ENCODE assay signal across 18 cellular contexts in genomic region chr4:75189976-75190375, GRCh38.
"Had no signal": no experiment of that assay in that cellular context is flagged by ENCODE, and none has a peak within 500 bp of the region (broad histone marks: within the 10 kb centered on the region; RNA-seq: fewer than 3 reads in every experiment).

No MANE protein-coding gene starts in this region.

- H3K27ac ChIP-seq: epithelial cell of prostate, thyroid gland, VCaP had no signal

- ATAC-seq: activated CD8-positive, alpha-beta T cell treated with anti-CD3 and anti-CD28 coated beads, Interleukin-2, amount 10 ng/mL, durations not matched to agents 7 days and 5 days; activated T-helper 17 cell treated with anti-CD3 and anti-CD28 coated beads, Interleukin-2, amount 50 U/mL, for 72 hours; left colon; mucosa of descending colon; natural killer cell treated with Interleukin-12 subunit alpha and Interleukin-12 subunit beta and Interleukin-15 and Interleukin-18, amount 100 ng/mL, for 72 hours; T-cell had no signal

- H3K27ac Mint-ChIP-seq: activated CD8-positive, alpha-beta T cell treated with anti-CD3 and anti-CD28 coated beads, Interleukin-2, amount 10 ng/mL, durations not matched to agents 7 days and 5 days; activated T-helper 17 cell treated with anti-CD3 and anti-CD28 coated beads, Interleukin-2, amount 50 U/mL, for 72 hours; immature natural killer cell; natural killer cell treated with Interleukin-12 subunit alpha and Interleukin-12 subunit beta and Interleukin-15 and Interleukin-18, amount 100 ng/mL, for 72 hours; T-cell had no signal

- H3K36me3 ChIP-seq: stomach, thyroid gland, uterus had no signal

- DNase-seq: activated CD4-positive, alpha-beta T cell treated with anti-CD3 and anti-CD28 coated beads for 4 hours; activated CD8-positive, alpha-beta T cell treated with anti-CD3 and anti-CD28 coated beads, Interleukin-2, amount 10 ng/mL, durations not matched to agents 7 days and 5 days; activated naive CD4-positive, alpha-beta T cell treated with anti-CD3 and anti-CD28 coated beads, Interleukin-2, amount 50 U/mL, for 16 hours; amniotic stem cell; effector memory CD4-positive, alpha-beta T cell; immature natural killer cell; left colon; mucosa of descending colon; stimulated activated CD4-positive, alpha-beta T cell treated with anti-CD3 and anti-CD28 coated beads, Interleukin-4, amount 100 ng/mL, for 4 hours; stomach; T-cell; thyroid gland; uterus had no signal

- H3K27me3 Mint-ChIP-seq: activated T-helper 17 cell treated with anti-CD3 and anti-CD28 coated beads, Interleukin-2, amount 50 U/mL, for 72 hours; brain; natural killer cell treated with Interleukin-12 subunit alpha and Interleukin-12 subunit beta and Interleukin-15 and Interleukin-18, amount 100 ng/mL, for 72 hours; T-cell had no signal

- H3K4me3 Mint-ChIP-seq: activated CD8-positive, alpha-beta T cell treated with anti-CD3 and anti-CD28 coated beads, Interleukin-2, amount 10 ng/mL, durations not matched to agents 7 days and 5 days; activated T-helper 17 cell treated with anti-CD3 and anti-CD28 coated beads, Interleukin-2, amount 50 U/mL, for 72 hours; immature natural killer cell; natural killer cell treated with Interleukin-12 subunit alpha and Interleukin-12 subunit beta and Interleukin-15 and Interleukin-18, amount 100 ng/mL, for 72 hours; T-cell had no signal

- H3K4me1 ChIP-seq: thyroid gland, uterus had no signal

- H3K27me3 ChIP-seq: stomach, thyroid gland, uterus had no signal

- H3K4me3 ChIP-seq: mucosa of descending colon, stomach, thyroid gland, uterus had no signal

- H3K9me3 Mint-ChIP-seq: brain; natural killer cell treated with Interleukin-12 subunit alpha and Interleukin-12 subunit beta and Interleukin-15 and Interleukin-18, amount 100 ng/mL, for 72 hours had no signal

- H3K4me1 Mint-ChIP-seq: activated T-helper 17 cell treated with anti-CD3 and anti-CD28 coated beads, Interleukin-2, amount 50 U/mL, for 72 hours; immature natural killer cell; T-cell had no signal

- H3K36me3 Mint-ChIP-seq: brain; immature natural killer cell; natural killer cell treated with Interleukin-12 subunit alpha and Interleukin-12 subunit beta and Interleukin-15 and Interleukin-18, amount 100 ng/mL, for 72 hours; T-cell had no signal

- H3K9me3 ChIP-seq: mucosa of descending colon, stomach, thyroid gland, uterus had no signal
